ENCODE assay signal across 20 cellular contexts in the genomic region with DNA sequence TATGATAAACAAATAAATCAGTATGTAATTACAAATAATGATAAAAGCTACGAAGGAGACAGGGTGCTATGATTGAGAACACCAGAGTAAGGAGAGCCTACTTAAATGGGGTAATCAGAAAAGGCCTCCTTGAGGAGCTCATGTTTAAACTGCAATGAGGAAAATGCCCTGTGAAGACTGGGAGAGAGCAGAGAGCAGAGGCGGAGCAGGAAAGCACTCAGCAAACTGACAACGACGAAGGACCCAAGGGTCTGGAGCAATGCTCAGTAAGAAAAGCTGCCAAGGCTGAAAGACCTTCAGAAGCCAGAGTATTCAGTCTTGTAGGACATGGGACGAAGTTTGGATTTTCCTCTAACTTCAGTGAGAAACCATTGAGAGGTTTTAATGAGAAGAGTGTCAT.
DNase-seq lines count a peak whose midpoint lies in the region; ATAC-seq and TF ChIP-seq lines count a peak whose summit lies in the region.
"Had no signal": no experiment of that assay in that cellular context is flagged by ENCODE, and none has a peak within 500 bp of the region (broad histone marks: within the 10 kb centered on the region; RNA-seq: fewer than 3 reads in every experiment).

No MANE protein-coding gene starts in this region.

- no peaks in the 10 kb centered on the region for H3K27me3 Mint-ChIP-seq in GM23338 (ENCODE audit: insufficient read depth, low read depth, poor library complexity)
- H3K27me3 Mint-ChIP-seq: B cell; CD4-positive, CD25-positive, alpha-beta regulatory T cell had no signal

- no peaks in the 10 kb centered on the region for H3K9me3 ChIP-seq in heart left ventricle
- no peaks in the 10 kb centered on the region for H3K9me3 ChIP-seq in smooth muscle cell (replicated peaks; ENCODE audit: low read depth)
- H3K9me3 ChIP-seq: BLaER1, Caco-2 had no signal

- H3K4me2 ChIP-seq in GM23338 (no peak overlapping the region), smooth muscle cell (no peak overlapping the region)
- H3K4me2 ChIP-seq: BLaER1 had no signal

- peak overlapping the region; percentile 35; the same call in 1 of the 2 replicates for H2AFZ ChIP-seq in GM23338
- peak overlapping the region; percentile 25 for H2AFZ ChIP-seq in smooth muscle cell (ENCODE audit: low read depth)

- H4K20me1 ChIP-seq in GM23338 (replicated peaks; ENCODE audit: insufficient read depth) (no peaks in the 10 kb centered on the region), smooth muscle cell (ENCODE audit: low read depth) (no peaks in the 10 kb centered on the region)
- H4K20me1 ChIP-seq: BLaER1 had no signal

- H3K4me3 Mint-ChIP-seq in GM23338, result no peak overlapping the region
- H3K4me3 Mint-ChIP-seq: B cell; CD8-positive, alpha-beta T cell; H9 had no signal

- H3K79me2 ChIP-seq in GM23338 (replicated peaks; ENCODE audit: insufficient read depth) (no peaks in the 10 kb centered on the region), smooth muscle cell (ENCODE audit: low read depth) (no peaks in the 10 kb centered on the region)

- H3K27ac ChIP-seq in heart left ventricle, result no peak overlapping the region
- no peak overlapping the region for H3K27ac ChIP-seq in GM23338 (ENCODE audit: low read depth)
- H3K27ac ChIP-seq in smooth muscle cell (ENCODE audit: low read depth), result no peak overlapping the region
- H3K27ac ChIP-seq: 22Rv1, BLaER1, C4-2B had no signal

- intact Hi-C loops in Right ventricle myocardium inferior (cut with DNase I) (no loop called here), heart left ventricle (cut with DNase I) (no loop called here), left colon (cut with DNase I, micrococcal nuclease) (no loop called here)

- DNase-seq in Right ventricle myocardium inferior (ENCODE audit: missing footprints) (no peak), heart left ventricle (no peak), GM23338 (ENCODE audit: low spot score) (no peak), left colon (no peak), smooth muscle cell (lab: John Stamatoyannopoulos, UW; ENCODE audit: unreplicated experiment) (no peak), NCI-H2196 (lab: John Stamatoyannopoulos, UW; ENCODE audit: unreplicated experiment) (no peak)
- DNase-seq: Caco-2; CD4-positive, CD25-positive, alpha-beta regulatory T cell; CD8-positive, alpha-beta T cell; DMS153; DND-41; GDM1; H9 had no signal

- H3F3A ChIP-seq in GM23338 (replicated peaks; ENCODE audit: low read depth), result no peaks in the 10 kb centered on the region
- peaks cover 4% of the 10 kb centered on the region for H3F3A ChIP-seq in smooth muscle cell (ENCODE audit: low read depth)

- H3K36me3 ChIP-seq in heart left ventricle (no peaks in the 10 kb centered on the region), GM23338 (ENCODE audit: insufficient read depth) (no peaks in the 10 kb centered on the region), smooth muscle cell (ENCODE audit: low read depth) (no peaks in the 10 kb centered on the region)
- H3K36me3 ChIP-seq: BLaER1 had no signal

- H3K4me1 ChIP-seq in heart left ventricle, result peaks cover 0 to 10% (median 0%) of the 10 kb centered on the region in 12 donors
- H3K4me1 ChIP-seq in GM23338 (ENCODE audit: insufficient read depth), result peaks cover 27% of the 10 kb centered on the region
- peaks cover 7% of the 10 kb centered on the region for H3K4me1 ChIP-seq in smooth muscle cell (ENCODE audit: low read depth)
- H3K4me1 ChIP-seq: BLaER1 had no signal

- H3K4me1 Mint-ChIP-seq in GM23338, result peaks cover 29% of the 10 kb centered on the region
- H3K4me1 Mint-ChIP-seq: B cell; CD4-positive, CD25-positive, alpha-beta regulatory T cell had no signal

- no peaks in the 10 kb centered on the region for H3K36me3 Mint-ChIP-seq in GM23338 (ENCODE audit: low read depth)
- H3K36me3 Mint-ChIP-seq: CD4-positive, CD25-positive, alpha-beta regulatory T cell; CD8-positive, alpha-beta T cell had no signal

- H3K9me3 Mint-ChIP-seq in GM23338, result no peaks in the 10 kb centered on the region
- H3K9me3 Mint-ChIP-seq: CD8-positive, alpha-beta T cell; H9 had no signal

- H3K27me3 ChIP-seq in heart left ventricle (no peaks in the 10 kb centered on the region), GM23338 (ENCODE audit: insufficient read depth) (no peaks in the 10 kb centered on the region), smooth muscle cell (ENCODE audit: low read depth) (no peaks in the 10 kb centered on the region)
- H3K27me3 ChIP-seq: BLaER1 had no signal

- TF ChIP-seq POLR2A in heart left ventricle (IDR thresholded peaks at IDR 0.05), result no peak

- no peak overlapping the region for H3K27ac Mint-ChIP-seq in GM23338
- H3K27ac Mint-ChIP-seq: B cell; CD8-positive, alpha-beta T cell had no signal

- H3K9me2 ChIP-seq in GM23338 (ENCODE audit: insufficient read depth), result no peaks in the 10 kb centered on the region

- TF ChIP-seq CTCF in heart left ventricle (IDR thresholded peaks at IDR 0.05) (no peak), GM23338 (conservative IDR thresholded peaks at IDR 0.05; ENCODE audit: low read depth in 2 of 2) (no peak), smooth muscle cell (IDR thresholded peaks at IDR 0.05; ENCODE audit: borderline replicate concordance, insufficient read depth, poor library complexity, severe bottlenecking) (no peak)

- H3K4me3 ChIP-seq in heart left ventricle (no peak overlapping the region), GM23338 (no peak overlapping the region), smooth muscle cell (no peak overlapping the region)
- H3K4me3 ChIP-seq: BLaER1, GM12878 had no signal

- no peak overlapping the region for H3K9ac ChIP-seq in smooth muscle cell (ENCODE audit: low read depth)
- H3K9ac ChIP-seq: BLaER1 had no signal

- peak; percentile 67 for ATAC-seq in Right ventricle myocardium inferior
- no peak for ATAC-seq in heart left ventricle
- ATAC-seq in GM23338, result no peak
- peak; percentile 45 for ATAC-seq in left colon
- no peak for ATAC-seq in HG02798 (IDR thresholded peaks at IDR 0.05; ENCODE audit: poor library complexity, unreplicated experiment)
- ATAC-seq: CD8-positive, alpha-beta T cell; GM12878; HCT116 had no signal

- 65 to 71% (median 70%) methylated on average over 5 of the region's 5 CpGs for WGBS in heart left ventricle, 4 donors
- 84% methylated on average over 5 of the region's 5 CpGs for WGBS in smooth muscle cell (ENCODE audit: low lambda C conversion rate)

TF ChIP-seq in GM23338, 12 proteins besides CTCF, POLR2A, EP300 and RAD21 (continues in another document):
- TF ChIP-seq POLR2AphosphoS5 (IDR thresholded peaks at IDR 0.05; ENCODE audit: low read depth), result no peak
- TF ChIP-seq CREB1 (CRISPR knock-in tag; IDR thresholded peaks at IDR 0.05; ENCODE audit: low read depth), result no peak
- TF ChIP-seq, protein P1, sequence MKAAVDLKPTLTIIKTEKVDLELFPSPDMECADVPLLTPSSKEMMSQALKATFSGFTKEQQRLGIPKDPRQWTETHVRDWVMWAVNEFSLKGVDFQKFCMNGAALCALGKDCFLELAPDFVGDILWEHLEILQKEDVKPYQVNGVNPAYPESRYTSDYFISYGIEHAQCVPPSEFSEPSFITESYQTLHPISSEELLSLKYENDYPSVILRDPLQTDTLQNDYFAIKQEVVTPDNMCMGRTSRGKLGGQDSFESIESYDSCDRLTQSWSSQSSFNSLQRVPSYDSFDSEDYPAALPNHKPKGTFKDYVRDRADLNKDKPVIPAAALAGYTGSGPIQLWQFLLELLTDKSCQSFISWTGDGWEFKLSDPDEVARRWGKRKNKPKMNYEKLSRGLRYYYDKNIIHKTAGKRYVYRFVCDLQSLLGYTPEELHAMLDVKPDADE (IDR thresholded peaks at IDR 0.05), result no peak
- no peak for TF ChIP-seq NANOG (IDR thresholded peaks at IDR 0.05; ENCODE audit: borderline replicate concordance)
- no peak for TF ChIP-seq EZH2 (IDR thresholded peaks at IDR 0.05; ENCODE audit: low read depth, unreplicated experiment)
- no peak for TF ChIP-seq EZH2phosphoT487 (IDR thresholded peaks at IDR 0.05; ENCODE audit: unreplicated experiment)
- no peak for TF ChIP-seq STAT1 (IDR thresholded peaks at IDR 0.05; ENCODE audit: unreplicated experiment)

Comparison
In these comparisons a context has a peak if more than half of its experiments do, and no peak if none do; other contexts are left out.
1. ATAC-seq: peak in Right ventricle myocardium inferior (single experiment) and left colon (single experiment); none in heart left ventricle (0 of 4), GM23338 (single experiment) and HG02798 (single experiment).